In genomic region chr6:81981812-81982211, GRCh38 we compare ENCODE assay signal across 13 cellular contexts.
DNase-seq lines count a peak whose midpoint lies in the region; ATAC-seq and TF ChIP-seq lines count a peak whose summit lies in the region.
"Had no signal": no experiment of that assay in that cellular context is flagged by ENCODE, and none has a peak within 500 bp of the region (broad histone marks: within the 10 kb centered on the region; RNA-seq: fewer than 3 reads in every experiment).

No MANE protein-coding gene starts in this region.

- H3K4me2 ChIP-seq in smooth muscle cell, result no peak overlapping the region

- POLR2A ChIA-PET in BJ (lab: Charles Lee) (no interaction called here), RWPE1 (lab: Yijun Ruan, JAX; ENCODE audit: low non-redundant PET) (no interaction called here), T-cell (lab: Charles Lee) (no interaction called here)

- no peak for ATAC-seq in T-cell (replicated peaks in 1 of 4)
- ATAC-seq: mucosa of descending colon had no signal

- H3F3A ChIP-seq in smooth muscle cell (ENCODE audit: low read depth), result no peaks in the 10 kb centered on the region

- peak; percentile 21 for DNase-seq in BJ (ENCODE audit: low read depth)
- DNase-seq in HCEC 1CT, result peak; percentile 80
- peak; percentile 71 for DNase-seq in RWPE1 (ENCODE audit: low spot score)
- peak; percentile 34 for DNase-seq in fibroblast of villous mesenchyme (ENCODE audit: low read depth)
- DNase-seq in smooth muscle cell (lab: John Stamatoyannopoulos, UW; ENCODE audit: unreplicated experiment), result no peak
- no peak for DNase-seq in T-cell
- DNase-seq in NCI-H1105 (lab: John Stamatoyannopoulos, UW), result no peak
- no peak for DNase-seq in GM13977 (ENCODE audit: low spot score)
- DNase-seq: activated CD4-positive, alpha-beta T cell treated with anti-CD3 and anti-CD28 coated beads for 1 hour; activated naive CD8-positive, alpha-beta T cell treated with anti-CD3 and anti-CD28 coated beads for 36 hours; CD4-positive, alpha-beta memory T cell; esophagus squamous epithelium; mucosa of descending colon had no signal

- H3K27me3 ChIP-seq in BJ (ENCODE audit: control insufficient read depth, insufficient read depth, low read length) (no peaks in the 10 kb centered on the region), smooth muscle cell (ENCODE audit: low read depth) (no peaks in the 10 kb centered on the region)
- H3K27me3 ChIP-seq: esophagus squamous epithelium had no signal

- in situ Hi-C loops in GM13977 (cut with MboI; ENCODE audit: low pct_unique_long_range_greater_than_20kb, low sequenced_read_pairs, unreplicated experiment), result no loop called here

- H3K4me1 ChIP-seq in smooth muscle cell (ENCODE audit: low read depth), result no peaks in the 10 kb centered on the region

- H3K9me3 ChIP-seq in smooth muscle cell (replicated peaks; ENCODE audit: low read depth), result peaks cover 18% of the 10 kb centered on the region
- H3K9me3 ChIP-seq: esophagus squamous epithelium had no signal

- no peak overlapping the region for H3K27ac Mint-ChIP-seq in T-cell
- H3K27ac Mint-ChIP-seq: activated naive CD8-positive, alpha-beta T cell treated with anti-CD3 and anti-CD28 coated beads for 36 hours; CD4-positive, alpha-beta memory T cell had no signal

- H4K20me1 ChIP-seq in smooth muscle cell (ENCODE audit: low read depth), result no peaks in the 10 kb centered on the region

- no peaks in the 10 kb centered on the region for H3K79me2 ChIP-seq in smooth muscle cell (ENCODE audit: low read depth)

- no peak for TF ChIP-seq CTCF in BJ (IDR thresholded peaks at IDR 0.05; ENCODE audit: insufficient read depth, low read depth, low read length)
- TF ChIP-seq CTCF in RWPE1 (conservative IDR thresholded peaks at IDR 0.05; ENCODE audit: low read depth), result no peak
- no peak for TF ChIP-seq CTCF in fibroblast of villous mesenchyme (IDR thresholded peaks at IDR 0.05; ENCODE audit: insufficient read depth, low read depth, low read length)
- no peak for TF ChIP-seq CTCF in smooth muscle cell (IDR thresholded peaks at IDR 0.05; ENCODE audit: borderline replicate concordance, insufficient read depth, poor library complexity, severe bottlenecking)
- TF ChIP-seq CTCF in GM13977 (IDR thresholded peaks at IDR 0.05; ENCODE audit: extremely low read depth, insufficient read depth, missing control alignments), result no peak

- no peaks in the 10 kb centered on the region for H3K4me1 Mint-ChIP-seq in T-cell
- H3K4me1 Mint-ChIP-seq: activated naive CD8-positive, alpha-beta T cell treated with anti-CD3 and anti-CD28 coated beads for 36 hours; CD4-positive, alpha-beta memory T cell had no signal

- H3K36me3 ChIP-seq in BJ (ENCODE audit: control insufficient read depth, insufficient read depth, low read length) (no peaks in the 10 kb centered on the region), smooth muscle cell (ENCODE audit: low read depth) (peaks cover 3% of the 10 kb centered on the region)
- H3K36me3 ChIP-seq: esophagus squamous epithelium had no signal

- CTCF ChIA-PET in BJ (lab: Yijun Ruan, JAX), result interaction anchor here (1.8 to 2.9 kb wide), 2 partner anchors 13 to 24 kb away, joined by 4 to 7 read pairs; no protein-coding TSS in a partner anchor
- CTCF ChIA-PET in RWPE1 (lab: Yijun Ruan, JAX), result no interaction called here
- CTCF ChIA-PET in T-cell (lab: Charles Lee), result no interaction called here

- peaks cover 5 to 12% (median 11%) of the 10 kb centered on the region in 3 donors for H3K9me3 Mint-ChIP-seq in T-cell

- no peak overlapping the region for H3K4me3 Mint-ChIP-seq in T-cell
- H3K4me3 Mint-ChIP-seq: activated naive CD8-positive, alpha-beta T cell treated with anti-CD3 and anti-CD28 coated beads for 36 hours; CD4-positive, alpha-beta memory T cell had no signal

- H3K9ac ChIP-seq in smooth muscle cell (ENCODE audit: low read depth), result no peak overlapping the region

- H3K27ac ChIP-seq in RWPE1, result no peak overlapping the region
- H3K27ac ChIP-seq in smooth muscle cell (ENCODE audit: low read depth), result no peak overlapping the region
- H3K27ac ChIP-seq: esophagus squamous epithelium had no signal

- H2AFZ ChIP-seq in smooth muscle cell (ENCODE audit: low read depth), result no peak overlapping the region

- no peak overlapping the region for H3K4me3 ChIP-seq in BJ (ENCODE audit: low read depth, low read length)
- no peak overlapping the region for H3K4me3 ChIP-seq in fibroblast of villous mesenchyme (ENCODE audit: low read depth, low read length)
- H3K4me3 ChIP-seq in smooth muscle cell, result no peak overlapping the region
- H3K4me3 ChIP-seq: esophagus squamous epithelium, mucosa of descending colon had no signal

- H3K36me3 Mint-ChIP-seq in T-cell, result no peaks in the 10 kb centered on the region
- H3K36me3 Mint-ChIP-seq: activated naive CD8-positive, alpha-beta T cell treated with anti-CD3 and anti-CD28 coated beads for 36 hours; CD4-positive, alpha-beta memory T cell had no signal

- no peaks in the 10 kb centered on the region for H3K27me3 Mint-ChIP-seq in T-cell
- H3K27me3 Mint-ChIP-seq: CD4-positive, alpha-beta memory T cell had no signal

- WGBS in smooth muscle cell (ENCODE audit: low lambda C conversion rate), result 81% methylated on average over 1 of the region's 1 CpG

Comparison
In these comparisons a context has a peak if more than half of its experiments do, and no peak if none do; other contexts are left out.
1. DNase-seq: peak in BJ (single experiment), HCEC 1CT (single experiment), RWPE1 (single experiment) and fibroblast of villous mesenchyme (single experiment); none in smooth muscle cell (single experiment), T-cell (0 of 34), NCI-H1105 (single experiment) and GM13977 (single experiment).